31 cellular contexts compared by ENCODE assay signal in genomic region chr5:1748845-1749244, GRCh38.
"Had no signal": no experiment of that assay in that cellular context is flagged by ENCODE, and none has a peak within 500 bp of the region (broad histone marks: within the 10 kb centered on the region; RNA-seq: fewer than 3 reads in every experiment).

No MANE protein-coding gene starts in this region.

- H3K27ac ChIP-seq: brain microvascular endothelial cell, esophagus muscularis mucosa, foreskin keratinocyte, heart right ventricle, neutrophil, thoracic aorta, WERI-Rb-1 had no signal

- H3K9me3 ChIP-seq: esophagus muscularis mucosa, heart right ventricle, neutrophil, thoracic aorta had no signal

- H3K4me1 Mint-ChIP-seq: activated CD8-positive, alpha-beta memory T cell treated with anti-CD3 and anti-CD28 coated beads, Interleukin-2, amount 10 ng/mL, durations not matched to agents 7 days and 5 days; activated naive CD8-positive, alpha-beta T cell treated with anti-CD3 and anti-CD28 coated beads, Interleukin-2, amount 10 ng/mL, durations not matched to agents 7 days and 5 days had no signal

- H3K9me3 Mint-ChIP-seq: activated naive CD4-positive, alpha-beta T cell treated with anti-CD3 and anti-CD28 coated beads for 36 hours; activated naive CD8-positive, alpha-beta T cell treated with anti-CD3 and anti-CD28 coated beads, Interleukin-2, amount 10 ng/mL, durations not matched to agents 7 days and 5 days; activated T-helper 2 cell treated with anti-CD3 and anti-CD28 coated beads, Interferon-gamma antibody, Interleukin-2, Interleukin-4, amounts not matched to agents 10 μg/mL and 5 μg/mL and 100 μg/mL, durations not matched to agents 14 hours and 24 hours and 36 hours; dendritic cell treated with granulocyte-macrophage colony-stimulating factor and Interleukin-4, amounts not matched to agents 40 ng/mL and 50 ng/mL, for 4 days; nephron had no signal

- H3K27me3 Mint-ChIP-seq: activated CD8-positive, alpha-beta memory T cell treated with anti-CD3 and anti-CD28 coated beads, Interleukin-2, amount 10 ng/mL, durations not matched to agents 7 days and 5 days; activated naive CD8-positive, alpha-beta T cell treated with anti-CD3 and anti-CD28 coated beads, Interleukin-2, amount 10 ng/mL, durations not matched to agents 7 days and 5 days; dendritic cell treated with granulocyte-macrophage colony-stimulating factor and Interleukin-4, amounts not matched to agents 40 ng/mL and 50 ng/mL, for 4 days had no signal

- H3K27me3 ChIP-seq: brain microvascular endothelial cell, foreskin keratinocyte, neutrophil had no signal

- ATAC-seq: activated CD8-positive, alpha-beta memory T cell treated with anti-CD3 and anti-CD28 coated beads, Interleukin-2, amount 10 ng/mL, durations not matched to agents 7 days and 5 days; activated CD8-positive, alpha-beta T cell treated with anti-CD3 and anti-CD28 coated beads, Interleukin-2, amount 10 ng/mL, durations not matched to agents 7 days and 5 days; foreskin keratinocyte; heart right ventricle; left ventricle myocardium superior; SK-N-SH treated with all-trans-retinoic acid at 6 μM for 48 hours; T-helper 17 cell had no signal

- H3K4me3 Mint-ChIP-seq: activated CD8-positive, alpha-beta memory T cell treated with anti-CD3 and anti-CD28 coated beads, Interleukin-2, amount 10 ng/mL, durations not matched to agents 7 days and 5 days; activated CD8-positive, alpha-beta T cell treated with anti-CD3 and anti-CD28 coated beads, Interleukin-2, amount 10 ng/mL, durations not matched to agents 7 days and 5 days; activated naive CD4-positive, alpha-beta T cell treated with anti-CD3 and anti-CD28 coated beads for 36 hours; activated naive CD8-positive, alpha-beta T cell treated with anti-CD3 and anti-CD28 coated beads, Interleukin-2, amount 10 ng/mL, durations not matched to agents 7 days and 5 days; dendritic cell treated with granulocyte-macrophage colony-stimulating factor and Interleukin-4, amounts not matched to agents 40 ng/mL and 50 ng/mL, for 4 days; nephron; T-helper 17 cell had no signal

- H3K36me3 Mint-ChIP-seq: activated CD8-positive, alpha-beta memory T cell treated with anti-CD3 and anti-CD28 coated beads, Interleukin-2, amount 10 ng/mL, durations not matched to agents 7 days and 5 days; activated naive CD8-positive, alpha-beta T cell treated with anti-CD3 and anti-CD28 coated beads, Interleukin-2, amount 10 ng/mL, durations not matched to agents 7 days and 5 days had no signal

- DNase-seq: activated CD4-positive, alpha-beta T cell treated with anti-CD3 and anti-CD28 coated beads for 1 hour; activated CD4-positive, alpha-beta T cell treated with anti-CD3 and anti-CD28 coated beads, Interleukin-2, amount 50 U/mL, for 1 hour; activated CD8-positive, alpha-beta memory T cell treated with anti-CD3 and anti-CD28 coated beads, Interleukin-2, amount 10 ng/mL, durations not matched to agents 7 days and 5 days; activated CD8-positive, alpha-beta T cell treated with anti-CD3 and anti-CD28 coated beads, Interleukin-2, amount 10 ng/mL, durations not matched to agents 7 days and 5 days; activated naive CD4-positive, alpha-beta T cell treated with anti-CD3 and anti-CD28 coated beads for 36 hours; activated T-cell treated with anti-CD3 and anti-CD28 coated beads, Interleukin-2, amount 50 U/mL, for 48 hours; brain microvascular endothelial cell; central memory CD4-positive, alpha-beta T cell; effector CD4-positive, alpha-beta T cell; foreskin keratinocyte; heart right ventricle; left ventricle myocardium superior; mammary epithelial cell; retina; stimulated activated CD4-positive, alpha-beta T cell treated with anti-CD3 and anti-CD28 coated beads, Interleukin-15, amount 100 ng/mL, for 24 hours; stimulated activated CD4-positive, alpha-beta T cell treated with anti-CD3 and anti-CD28 coated beads, Interleukin-2, amount 100 ng/mL, for 24 hours; stimulated activated naive CD4-positive, alpha-beta T cell treated with Interleukin-2 at 50 U/mL for 16 hours; T-helper 17 cell; T1000; trophoblast cell had no signal

- H3K27ac Mint-ChIP-seq: activated CD8-positive, alpha-beta memory T cell treated with anti-CD3 and anti-CD28 coated beads, Interleukin-2, amount 10 ng/mL, durations not matched to agents 7 days and 5 days; activated CD8-positive, alpha-beta T cell treated with anti-CD3 and anti-CD28 coated beads, Interleukin-2, amount 10 ng/mL, durations not matched to agents 7 days and 5 days; activated naive CD4-positive, alpha-beta T cell treated with anti-CD3 and anti-CD28 coated beads for 36 hours; activated naive CD8-positive, alpha-beta T cell treated with anti-CD3 and anti-CD28 coated beads, Interleukin-2, amount 10 ng/mL, durations not matched to agents 7 days and 5 days; activated T-helper 2 cell treated with anti-CD3 and anti-CD28 coated beads, Interferon-gamma antibody, Interleukin-2, Interleukin-4, amounts not matched to agents 10 μg/mL and 5 μg/mL and 100 μg/mL, durations not matched to agents 14 hours and 24 hours and 36 hours; dendritic cell treated with granulocyte-macrophage colony-stimulating factor and Interleukin-4, amounts not matched to agents 40 ng/mL and 50 ng/mL, for 4 days; nephron; progenitor cell of endocrine pancreas; T-helper 17 cell had no signal

- H3K4me1 ChIP-seq: esophagus muscularis mucosa, foreskin keratinocyte, heart right ventricle had no signal

- H3K4me2 ChIP-seq: smooth muscle cell had no signal
